In the genomic region with DNA sequence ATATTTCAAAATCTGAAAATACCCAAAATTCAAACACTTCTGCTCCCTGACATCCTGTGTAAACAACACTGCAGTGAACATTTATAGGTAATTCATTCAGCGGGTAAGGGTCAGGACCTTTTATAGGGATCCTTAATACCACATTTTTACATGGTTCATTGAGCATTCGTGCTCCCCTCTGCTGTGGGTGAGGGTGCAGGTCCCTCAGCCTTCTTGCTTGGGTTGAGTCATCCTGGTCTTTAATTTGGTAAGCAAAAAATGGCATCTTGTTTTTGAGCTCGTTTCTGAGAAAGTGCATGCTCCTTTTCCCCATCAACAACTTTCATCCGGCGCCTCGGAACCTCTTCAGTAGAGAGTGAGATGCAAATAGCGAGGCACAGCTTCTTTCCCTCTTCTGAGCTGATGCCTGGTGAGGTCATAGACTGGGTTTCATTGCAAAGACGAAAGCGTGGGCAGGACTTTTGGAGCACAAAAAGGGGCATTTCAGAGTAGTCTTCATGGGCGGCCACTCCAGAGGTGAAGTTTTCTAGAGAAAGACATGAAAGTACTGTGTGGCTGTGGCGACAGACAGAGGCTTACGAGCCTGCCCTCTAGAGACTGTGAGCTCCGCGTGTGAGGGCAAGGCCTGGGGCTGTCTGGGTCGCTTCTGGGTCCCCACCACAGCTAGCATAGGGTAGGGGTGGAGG, we compare ENCODE assay signal across 9 cellular contexts. TPM values are rescaled to one million over a fixed set of nuclear protein-coding genes. Genes with fewer than 3 reads are reported as not detected.
DNase-seq lines count a peak whose midpoint lies in the region; ATAC-seq lines count a peak whose summit lies in the region.
"Had no signal": no experiment of that assay in that cellular context is flagged by ENCODE, and none has a peak within 500 bp of the region (broad histone marks: within the 10 kb centered on the region; RNA-seq: fewer than 3 reads in every experiment).

No MANE protein-coding gene starts in this region.

- H3K4me3 ChIP-seq in BLaER1 (no peak overlapping the region), GM23248 (no peak overlapping the region)
- H3K4me3 ChIP-seq: skin epidermis had no signal

- H3K27ac ChIP-seq in BLaER1 = peak overlapping the region; percentile 50; the same call in 1 of the 2 replicates
- H3K27ac ChIP-seq in GM23248 = no peak overlapping the region

- H3K9me2 ChIP-seq in GM23248 (ENCODE audit: insufficient read depth) = no peaks in the 10 kb centered on the region

- 86 to 89% methylated on average over 15 of the region's 15 CpGs for WGBS in GM23248 (ENCODE audit: low coverage in 1 of 2, low lambda C conversion rate in 2 of 2, missing lambda C conversion rate in 2 of 2), 2 experiments

- H3K4me1 ChIP-seq in BLaER1 (peaks cover 33% of the 10 kb centered on the region), GM23248 (ENCODE audit: insufficient read depth) (peaks cover 19% of the 10 kb centered on the region)

- H4K20me1 ChIP-seq in BLaER1 (peaks cover 62% of the 10 kb centered on the region), GM23248 (ENCODE audit: insufficient read depth) (no peaks in the 10 kb centered on the region)

- peak; percentile 52 for DNase-seq in NAMALWA (ENCODE audit: low spot score)
- DNase-seq in activated naive CD4-positive, alpha-beta T cell treated with anti-CD3 and anti-CD28 coated beads, Interleukin-2, amount 50 U/mL, for 16 hours = peak; percentile 85
- DNase-seq in stimulated activated CD4-positive, alpha-beta T cell treated with anti-CD3 and anti-CD28 coated beads, Interleukin-4, amount 100 ng/mL, for 48 hours (ENCODE audit: low read depth in 2 of 2) = peak; percentile 67 to 83
- no peak for DNase-seq in GOT3 (lab: John Stamatoyannopoulos, UW)
- no peak for DNase-seq in GM23248
- DNase-seq in NCI-H226 = no peak

- peak overlapping the region; percentile 16; the same call in 1 of the 2 replicates for H3K9ac ChIP-seq in BLaER1
- H3K9ac ChIP-seq in GM23248 = no peak overlapping the region

- H3K27me3 ChIP-seq in BLaER1 (no peaks in the 10 kb centered on the region), GM23248 (replicated peaks; ENCODE audit: insufficient read depth) (no peaks in the 10 kb centered on the region)

- no peaks in the 10 kb centered on the region for H3K9me3 ChIP-seq in BLaER1
- H3K9me3 ChIP-seq in GM23248 (ENCODE audit: low read depth) = no peaks in the 10 kb centered on the region

- peaks cover 23% of the 10 kb centered on the region for H3F3A ChIP-seq in GM23248 (ENCODE audit: insufficient read depth)

- peaks cover 60% of the 10 kb centered on the region for H3K79me2 ChIP-seq in GM23248 (ENCODE audit: insufficient read depth)

- ATAC-seq in GM21381 (IDR thresholded peaks at IDR 0.05; ENCODE audit: unreplicated experiment) = peak; percentile 91

- in situ Hi-C loops in GM23248 (cut with MboI) = no loop called here

- H3K4me2 ChIP-seq in BLaER1 (peak overlapping the region; percentile 6; the same call in 1 of the 2 replicates), GM23248 (ENCODE audit: unreplicated experiment) (no peak overlapping the region)

- H3K36me3 ChIP-seq in BLaER1 (peaks cover 100% of the 10 kb centered on the region), GM23248 (ENCODE audit: low read depth) (peaks cover 5% of the 10 kb centered on the region; the same call in 1 of the 2 replicates)

- H2AFZ ChIP-seq in GM23248 = no peak overlapping the region

RNA-seq across cellular contexts. Expression of gene BBC3, which starts 44.5 kb away (rescaled TPM):
- 11.9 and 14.6 TPM in 2 replicates for total RNA-seq in GM23248 (2014; rRNA removed; shearing (Covaris generic))
- polyA plus RNA-seq in GM23248 (2016; fragmentation: Nextera tagmentation; extraction: Ambion mirVana) = 6.2 and 6.3 TPM in 2 replicates

RNA-seq across cellular contexts. Expression of gene SAE1, which starts 55.8 kb away (rescaled TPM):
- total RNA-seq in GM23248 (2014; rRNA removed; shearing (Covaris generic)) = 132 and 177 TPM in 2 replicates
- 143 and 154 TPM in 2 replicates for polyA plus RNA-seq in GM23248 (2016; fragmentation: Nextera tagmentation; extraction: Ambion mirVana)

Comparison
In these comparisons a context has a peak if more than half of its experiments do, and no peak if none do; other contexts are left out.
1. DNase-seq: peak in NAMALWA (single experiment), activated naive CD4-positive, alpha-beta T cell treated with anti-CD3 and anti-CD28 coated beads, Interleukin-2, amount 50 U/mL, for 16 hours (single experiment) and stimulated activated CD4-positive, alpha-beta T cell treated with anti-CD3 and anti-CD28 coated beads, Interleukin-4, amount 100 ng/mL, for 48 hours (2 of 2); none in GOT3 (single experiment), GM23248 (single experiment) and NCI-H226 (single experiment).